ENCODE assay signal across 8 cellular contexts in genomic region chrX:13821-14443, GRCh38.
DNase-seq lines count a peak whose midpoint lies in the region; ATAC-seq and TF ChIP-seq lines count a peak whose summit lies in the region.
"Not testable (repeated sequence)": the region's sequence is repeated elsewhere in the genome, so short reads cannot be mapped to it uniquely, and the experiment has no call there.

No MANE protein-coding gene starts in this region.

- TF ChIP-seq CTCF in H9 (conservative IDR thresholded peaks at IDR 0.05); mesothelial cell of epicardium (IDR thresholded peaks at IDR 0.05; ENCODE audit: unreplicated experiment): not testable (repeated sequence)

- not testable (repeated sequence) for H3K9me3 ChIP-seq in CD4-positive, CD25-positive, alpha-beta regulatory T cell (ENCODE audit: control insufficient read depth in 2 of 2, low read length in 2 of 2); H9 (ENCODE audit: control insufficient read depth, low read depth, low read length); right cardiac atrium (ENCODE audit: control insufficient read depth, low read length)

- H3K36me3 Mint-ChIP-seq in CD4-positive, CD25-positive, alpha-beta regulatory T cell; H9 (ENCODE audit: insufficient read depth in 1 of 3, low read depth in 3 of 3); activated CD4-positive, alpha-beta T cell treated with anti-CD3 and anti-CD28 coated beads for 36 hours (ENCODE audit: low read depth); effector memory CD8-positive, alpha-beta T cell (ENCODE audit: insufficient read depth); mesothelial cell of epicardium: not testable (repeated sequence)

- not testable (repeated sequence) for H3K27ac ChIP-seq in CD4-positive, CD25-positive, alpha-beta regulatory T cell (ENCODE audit: insufficient read depth, low read length, poor library complexity, severe bottlenecking); H9 (ENCODE audit: insufficient read length, low read depth, low read length); right cardiac atrium (ENCODE audit: low read length)

- H4K8ac ChIP-seq in H9 (replicated peaks; ENCODE audit: insufficient read length, low read depth, low read length), result not testable (repeated sequence)

- not testable (repeated sequence) for H3K4me1 Mint-ChIP-seq in CD4-positive, CD25-positive, alpha-beta regulatory T cell; H9; activated CD4-positive, alpha-beta T cell treated with anti-CD3 and anti-CD28 coated beads for 36 hours; effector memory CD8-positive, alpha-beta T cell (ENCODE audit: low read depth in 2 of 2); mesothelial cell of epicardium

- not testable (repeated sequence) for H2AK5ac ChIP-seq in H9 (ENCODE audit: insufficient read length, low read length)

- H3K4me3 Mint-ChIP-seq in CD4-positive, CD25-positive, alpha-beta regulatory T cell; activated CD4-positive, alpha-beta T cell treated with anti-CD3 and anti-CD28 coated beads for 36 hours: not testable (repeated sequence)
- H3K4me3 Mint-ChIP-seq in H9 (peak overlapping the region; percentile 29 to 48; a peak in 1 of 5 replicates), mesothelial cell of epicardium (peak overlapping the region; percentile 63)
- peak overlapping the region in 1 of 2 donors; percentile 10 for H3K4me3 Mint-ChIP-seq in effector memory CD8-positive, alpha-beta T cell

- not testable (repeated sequence) for H3K23me2 ChIP-seq in H9 (ENCODE audit: insufficient read length, low read depth, low read length, poor library complexity, severe bottlenecking)

- not testable (repeated sequence) for H3K18ac ChIP-seq in H9 (ENCODE audit: insufficient read length, low read depth, low read length)

- H2BK15ac ChIP-seq in H9 (ENCODE audit: low read depth, low read length), result not testable (repeated sequence)

- H3K9ac ChIP-seq in H9 (ENCODE audit: extremely low read depth, insufficient read length, low read length), result not testable (repeated sequence)

- peak; percentile 23 to 86 for ATAC-seq in CD4-positive, CD25-positive, alpha-beta regulatory T cell (ENCODE audit: low read depth in 2 of 2)
- ATAC-seq in HG03521 (IDR thresholded peaks at IDR 0.05; ENCODE audit: unreplicated experiment) (peak; percentile 58), right cardiac atrium (peak; percentile 55 to 62), sciatic nerve (peak; percentile 86)
- ATAC-seq in activated CD4-positive, alpha-beta T cell treated with anti-CD3 and anti-CD28 coated beads for 36 hours, result peak; percentile 38
- peak; percentile 76 for ATAC-seq in effector memory CD8-positive, alpha-beta T cell (replicated peaks)

- not testable (repeated sequence) for H2BK20ac ChIP-seq in H9 (ENCODE audit: low read depth, low read length, poor library complexity, severe bottlenecking)

- H2AFZ ChIP-seq in H9 (ENCODE audit: low read length), result not testable (repeated sequence)

- DNase-seq in CD4-positive, CD25-positive, alpha-beta regulatory T cell; activated CD4-positive, alpha-beta T cell treated with anti-CD3 and anti-CD28 coated beads for 36 hours; effector memory CD8-positive, alpha-beta T cell; right cardiac atrium; sciatic nerve (ENCODE audit: low spot score): not testable (repeated sequence)
- DNase-seq in H9, result peak; percentile 65
- peak; percentile 15 to 39 for DNase-seq in mesothelial cell of epicardium (ENCODE audit: low spot score in 2 of 2, unreplicated experiment in 2 of 2)

- not testable (repeated sequence) for H3K9me3 Mint-ChIP-seq in CD4-positive, CD25-positive, alpha-beta regulatory T cell; H9; activated CD4-positive, alpha-beta T cell treated with anti-CD3 and anti-CD28 coated beads for 36 hours (ENCODE audit: low read depth); effector memory CD8-positive, alpha-beta T cell; mesothelial cell of epicardium

- H2BK5ac ChIP-seq in H9 (ENCODE audit: insufficient read length, low read length), result not testable (repeated sequence)

- H3K27ac Mint-ChIP-seq in CD4-positive, CD25-positive, alpha-beta regulatory T cell; H9; activated CD4-positive, alpha-beta T cell treated with anti-CD3 and anti-CD28 coated beads for 36 hours; effector memory CD8-positive, alpha-beta T cell: not testable (repeated sequence)
- H3K27ac Mint-ChIP-seq in mesothelial cell of epicardium, result peak overlapping the region; percentile 78

- not testable (repeated sequence) for H3K4me2 ChIP-seq in H9 (ENCODE audit: insufficient read depth, insufficient read length, low read length)

- H4K20me1 ChIP-seq in H9 (ENCODE audit: control insufficient read depth, insufficient read depth, insufficient read length), result not testable (repeated sequence)

- POLR2A ChIA-PET in activated CD4-positive, alpha-beta T cell treated with anti-CD3 and anti-CD28 coated beads for 36 hours (lab: Charles Lee), result not testable (repeated sequence)

- CTCF ChIA-PET in activated CD4-positive, alpha-beta T cell treated with anti-CD3 and anti-CD28 coated beads for 36 hours (lab: Charles Lee), result not testable (repeated sequence)

- not testable (repeated sequence) for H3T11ph ChIP-seq in H9 (ENCODE audit: low read length)

- not testable (repeated sequence) for H3K23ac ChIP-seq in H9 (ENCODE audit: insufficient read length, low read depth, low read length)

- not testable (repeated sequence) for H4K91ac ChIP-seq in H9 (ENCODE audit: insufficient read length, low read depth, low read length)

- not testable (repeated sequence) for H2BK120ac ChIP-seq in H9 (ENCODE audit: low read depth, low read length, poor library complexity, severe bottlenecking)

- WGBS in H9 (ENCODE audit: extremely low coverage, insufficient read length, low lambda C conversion rate), result no CpG with 5 or more reads among the region's 45 CpGs
- 82% methylated on average over 21 of the region's 45 CpGs for WGBS in right cardiac atrium

- H3K27me3 ChIP-seq in CD4-positive, CD25-positive, alpha-beta regulatory T cell (ENCODE audit: control insufficient read depth, insufficient read depth, low read length); H9 (ENCODE audit: insufficient read depth, low read length); right cardiac atrium (ENCODE audit: control insufficient read depth, insufficient read depth): not testable (repeated sequence)

- H3K79me2 ChIP-seq in H9 (ENCODE audit: insufficient read depth, low read length), result not testable (repeated sequence)

- H4K5ac ChIP-seq in H9 (ENCODE audit: insufficient read length, low read depth, low read length), result not testable (repeated sequence)

- not testable (repeated sequence) for H3K4ac ChIP-seq in H9 (ENCODE audit: low read depth, low read length)

- H3K36me3 ChIP-seq in CD4-positive, CD25-positive, alpha-beta regulatory T cell (ENCODE audit: control insufficient read depth, insufficient read depth, low read length), result not testable (repeated sequence)

- not testable (repeated sequence) for H3K4me3 ChIP-seq in CD4-positive, CD25-positive, alpha-beta regulatory T cell (ENCODE audit: low read depth, low read length); right cardiac atrium (ENCODE audit: low read length)

- not testable (repeated sequence) for H3K27me3 Mint-ChIP-seq in CD4-positive, CD25-positive, alpha-beta regulatory T cell; H9 (ENCODE audit: low read depth); activated CD4-positive, alpha-beta T cell treated with anti-CD3 and anti-CD28 coated beads for 36 hours; effector memory CD8-positive, alpha-beta T cell; mesothelial cell of epicardium (ENCODE audit: low read depth)

- H3K4me1 ChIP-seq in CD4-positive, CD25-positive, alpha-beta regulatory T cell (ENCODE audit: control insufficient read depth, insufficient read depth, low read length, poor library complexity, severe bottlenecking); H9 (ENCODE audit: insufficient read depth, low read length); right cardiac atrium (ENCODE audit: control insufficient read depth, insufficient read depth, low read length): not testable (repeated sequence)

- H2BK12ac ChIP-seq in H9 (ENCODE audit: insufficient read length, low read depth, low read length), result not testable (repeated sequence)

- not testable (repeated sequence) for H3K14ac ChIP-seq in H9 (ENCODE audit: insufficient read depth, low read length)

- not testable (repeated sequence) for H3K79me1 ChIP-seq in H9 (ENCODE audit: insufficient read depth, low read depth, low read length, poor library complexity, severe bottlenecking)

- intact Hi-C loops in activated CD4-positive, alpha-beta T cell treated with anti-CD3 and anti-CD28 coated beads for 36 hours (cut with DNase I, micrococcal nuclease); right cardiac atrium (cut with DNase I); sciatic nerve (cut with DNase I): not testable (repeated sequence)

- not testable (repeated sequence) for H3K56ac ChIP-seq in H9 (ENCODE audit: insufficient read length, low read depth, low read length)
